In the genomic region with DNA sequence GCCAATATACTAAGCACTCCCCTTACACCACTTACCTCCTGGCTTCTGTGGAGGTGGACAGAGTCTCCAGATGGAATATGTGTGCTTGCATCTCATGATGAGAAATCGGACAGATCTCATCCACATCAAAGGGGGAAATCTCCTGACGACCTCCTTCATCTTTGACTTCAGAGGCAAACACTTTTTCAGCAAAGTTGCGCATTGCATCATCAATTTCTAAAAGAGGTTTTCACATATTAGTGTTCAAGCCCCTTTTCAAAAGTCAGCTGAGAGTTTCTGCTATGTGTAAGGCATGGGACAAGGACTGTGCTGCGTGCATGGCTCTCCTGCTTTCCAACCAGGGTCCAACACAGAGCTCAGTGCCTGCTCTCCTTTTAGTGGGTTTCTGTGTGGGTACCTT, we compare ENCODE assay signal across 2 cellular contexts.
A peak's percentile ranks its signal among the peaks of the same experiment; 100 is the strongest.
TF ChIP-seq lines count a peak whose summit lies in the region.

No MANE protein-coding gene starts in this region.

TF ChIP-seq in HepG2, 621 proteins besides CTCF, POLR2A, EP300 and RAD21:
- TF ChIP-seq ATF7 (IDR thresholded peaks at IDR 0.05) (peak; percentile 36; the same call in 1 of the 2 replicates), ATF7 (CRISPR knock-in tag; IDR thresholded peaks at IDR 0.05) (no peak), ZBTB21 (CRISPR knock-in tag; IDR thresholded peaks at IDR 0.05) (no peak)

TF ChIP-seq in K562, 482 proteins besides CTCF, POLR2A, EP300 and RAD21:
- peak; percentile 17; the same call in 1 of the 2 replicates for TF ChIP-seq CEBPB (tag; IDR thresholded peaks at IDR 0.05)
- no peak for TF ChIP-seq RCOR1 (IDR thresholded peaks at IDR 0.05; ENCODE audit: borderline replicate concordance in 1 of 2, low read depth in 2 of 2, low read length in 2 of 2)
- TF ChIP-seq, protein P1, sequence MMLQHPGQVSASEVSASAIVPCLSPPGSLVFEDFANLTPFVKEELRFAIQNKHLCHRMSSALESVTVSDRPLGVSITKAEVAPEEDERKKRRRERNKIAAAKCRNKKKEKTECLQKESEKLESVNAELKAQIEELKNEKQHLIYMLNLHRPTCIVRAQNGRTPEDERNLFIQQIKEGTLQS (IDR thresholded peaks at IDR 0.05) = peak; percentile 60
- TF ChIP-seq, protein P1 (CRISPR knock-in tag; conservative IDR thresholded peaks at IDR 0.05) = no peak
- no peak for TF ChIP-seq CEBPG (CRISPR knock-in tag; IDR thresholded peaks at IDR 0.05)
- peak in 1 of 2 experiments; percentile 53; a peak in 2 of 4 replicates for TF ChIP-seq CEBPG (tag; conservative IDR thresholded peaks at IDR 0.05 in 1 of 2, IDR thresholded peaks at IDR 0.05 in 1 of 2)
